In the genomic region with DNA sequence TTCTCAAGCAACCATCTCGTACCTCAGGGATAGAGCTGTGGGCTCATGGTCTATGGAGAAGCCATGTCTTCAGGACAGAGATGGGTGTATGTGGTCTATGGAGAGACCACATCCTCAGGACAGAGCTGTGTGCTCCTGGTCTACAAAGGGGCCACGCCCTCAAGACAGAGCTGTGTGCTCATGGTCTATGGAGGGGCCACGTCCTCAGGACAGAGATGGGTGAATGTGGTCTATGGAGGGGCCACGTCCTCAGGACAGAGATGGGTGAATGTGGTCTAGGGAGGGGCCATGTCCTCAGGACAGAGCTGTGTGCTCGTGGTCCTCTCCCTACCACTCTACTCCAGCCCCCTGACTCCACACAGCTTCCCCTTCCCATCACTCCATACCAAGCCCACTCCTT, we compare ENCODE assay signal across 26 cellular contexts.
DNase-seq lines count a peak whose midpoint lies in the region; ATAC-seq, FAIRE-seq and TF ChIP-seq lines count a peak whose summit lies in the region.
"Had no signal": no experiment of that assay in that cellular context is flagged by ENCODE, and none has a peak within 500 bp of the region (broad histone marks: within the 10 kb centered on the region; RNA-seq: fewer than 3 reads in every experiment).

No MANE protein-coding gene starts in this region.

- H3K9me3 Mint-ChIP-seq in activated T-helper 17 cell treated with anti-CD3 and anti-CD28 coated beads, Interleukin-2, amount 50 U/mL, for 72 hours, result no peaks in the 10 kb centered on the region
- H3K9me3 Mint-ChIP-seq in neural progenitor cell (no peaks in the 10 kb centered on the region), osteocyte (ENCODE audit: unreplicated experiment) (no peaks in the 10 kb centered on the region)
- no peaks in the 10 kb centered on the region for H3K9me3 Mint-ChIP-seq in activated CD4-positive, alpha-beta T cell treated with anti-CD3 and anti-CD28 coated beads, Interleukin-2, amount 10 ng/mL, durations not matched to agents 24 days and 14 days
- H3K9me3 Mint-ChIP-seq: CD8-positive, alpha-beta T cell had no signal

- intact Hi-C loops in upper lobe of right lung (cut with DNase I), result no loop called here
- intact Hi-C loops in activated CD4-positive, alpha-beta T cell treated with anti-CD3 and anti-CD28 coated beads, Interleukin-2, amount 10 ng/mL, durations not matched to agents 24 days and 14 days (cut with micrococcal nuclease), result no loop called here

- no peaks in the 10 kb centered on the region for H3K27me3 Mint-ChIP-seq in activated T-helper 17 cell treated with anti-CD3 and anti-CD28 coated beads, Interleukin-2, amount 50 U/mL, for 72 hours
- H3K27me3 Mint-ChIP-seq in neural progenitor cell (ENCODE audit: insufficient read depth, low read depth) (peaks cover 12% of the 10 kb centered on the region), osteocyte (ENCODE audit: unreplicated experiment) (peaks cover 8% of the 10 kb centered on the region)
- H3K27me3 Mint-ChIP-seq in activated CD4-positive, alpha-beta T cell treated with anti-CD3 and anti-CD28 coated beads, Interleukin-2, amount 10 ng/mL, durations not matched to agents 24 days and 14 days, result no peaks in the 10 kb centered on the region

- no peak overlapping the region for H3K9ac ChIP-seq in neural progenitor cell
- H3K9ac ChIP-seq: GM23248 had no signal

- H3K27ac ChIP-seq in neural progenitor cell (no peak overlapping the region), upper lobe of right lung (no peak overlapping the region)
- H3K27ac ChIP-seq: A549, C4-2B, GM23248, PC-9, SJSA1 had no signal

- no peaks in the 10 kb centered on the region for H3K9me3 ChIP-seq in neural progenitor cell (ENCODE audit: low read depth)
- H3K9me3 ChIP-seq in upper lobe of right lung, result no peaks in the 10 kb centered on the region
- H3K9me3 ChIP-seq: A549, Caco-2, MG63, SJSA1 had no signal

- H3K4me1 Mint-ChIP-seq in activated T-helper 17 cell treated with anti-CD3 and anti-CD28 coated beads, Interleukin-2, amount 50 U/mL, for 72 hours, result no peaks in the 10 kb centered on the region
- H3K4me1 Mint-ChIP-seq in neural progenitor cell (peaks cover 16% of the 10 kb centered on the region), osteocyte (ENCODE audit: unreplicated experiment) (no peaks in the 10 kb centered on the region)
- no peaks in the 10 kb centered on the region for H3K4me1 Mint-ChIP-seq in activated CD4-positive, alpha-beta T cell treated with anti-CD3 and anti-CD28 coated beads, Interleukin-2, amount 10 ng/mL, durations not matched to agents 24 days and 14 days

- FAIRE-seq in GM12892 (lab: Jason Lieb, UNC), result peak; percentile 30
- FAIRE-seq: A549, G401.6 had no signal

- H3K36me3 Mint-ChIP-seq in activated T-helper 17 cell treated with anti-CD3 and anti-CD28 coated beads, Interleukin-2, amount 50 U/mL, for 72 hours (ENCODE audit: low read depth), result no peaks in the 10 kb centered on the region
- H3K36me3 Mint-ChIP-seq in neural progenitor cell, result no peaks in the 10 kb centered on the region
- no peaks in the 10 kb centered on the region for H3K36me3 Mint-ChIP-seq in osteocyte (ENCODE audit: unreplicated experiment)
- H3K36me3 Mint-ChIP-seq in activated CD4-positive, alpha-beta T cell treated with anti-CD3 and anti-CD28 coated beads, Interleukin-2, amount 10 ng/mL, durations not matched to agents 24 days and 14 days (ENCODE audit: low read depth), result no peaks in the 10 kb centered on the region
- H3K36me3 Mint-ChIP-seq: CD8-positive, alpha-beta T cell had no signal

- H3K4me3 Mint-ChIP-seq in activated T-helper 17 cell treated with anti-CD3 and anti-CD28 coated beads, Interleukin-2, amount 50 U/mL, for 72 hours, result no peak overlapping the region
- no peak overlapping the region for H3K4me3 Mint-ChIP-seq in neural progenitor cell
- no peak overlapping the region for H3K4me3 Mint-ChIP-seq in osteocyte (ENCODE audit: unreplicated experiment)
- H3K4me3 Mint-ChIP-seq in activated CD4-positive, alpha-beta T cell treated with anti-CD3 and anti-CD28 coated beads, Interleukin-2, amount 10 ng/mL, durations not matched to agents 24 days and 14 days, result no peak overlapping the region
- H3K4me3 Mint-ChIP-seq: CD8-positive, alpha-beta T cell had no signal

- H3K4me3 ChIP-seq in neural progenitor cell, result no peak overlapping the region
- H3K4me3 ChIP-seq in upper lobe of right lung, result no peak overlapping the region
- H3K4me3 ChIP-seq: A549, GM23248, MG63, PC-9, SJSA1 had no signal

- H3K4me1 ChIP-seq in neural progenitor cell (no peaks in the 10 kb centered on the region), upper lobe of right lung (no peaks in the 10 kb centered on the region)
- H3K4me1 ChIP-seq: A549, Caco-2, SJSA1 had no signal

- no peaks in the 10 kb centered on the region for H3K79me2 ChIP-seq in neural progenitor cell (ENCODE audit: low read depth)

- H3F3A ChIP-seq in neural progenitor cell (ENCODE audit: low read depth), result no peaks in the 10 kb centered on the region

- H3K36me3 ChIP-seq in neural progenitor cell (no peaks in the 10 kb centered on the region), upper lobe of right lung (no peaks in the 10 kb centered on the region)
- H3K36me3 ChIP-seq: MG63, SJSA1 had no signal

- no peak for TF ChIP-seq POLR2A in GM12892 (IDR thresholded peaks at IDR 0.05; ENCODE audit: low read depth, low read length)

- H2AFZ ChIP-seq in neural progenitor cell (replicated peaks), result no peak overlapping the region
- H2AFZ ChIP-seq: GM23248, PC-9 had no signal

- H4K20me1 ChIP-seq in neural progenitor cell (ENCODE audit: low read depth), result no peaks in the 10 kb centered on the region

- DNase-seq in GM12892 (ENCODE audit: insufficient read length) (no peak), neural progenitor cell (ENCODE audit: low spot score) (no peak), upper lobe of right lung (peak; percentile 11), SIG-M5 (lab: John Stamatoyannopoulos, UW) (no peak), osteocyte (ENCODE audit: extremely low spot score, unreplicated experiment) (no peak)
- DNase-seq in activated CD4-positive, alpha-beta T cell treated with anti-CD3 and anti-CD28 coated beads, Interleukin-2, amount 10 ng/mL, durations not matched to agents 24 days and 14 days, result no peak
- DNase-seq: AML-193; CD8-positive, alpha-beta T cell; GM23248; H7; KG1; MG63; NCI-H1048; NCI-H1417; NCI-H1694; NCI-H2081; NCI-H2227 treated with DMSO at 0.1 percent for 48 hours; NCI-H526 treated with DMSO at 0.1 percent for 48 hours; PC-9 had no signal

- no peak overlapping the region for H3K27ac Mint-ChIP-seq in activated T-helper 17 cell treated with anti-CD3 and anti-CD28 coated beads, Interleukin-2, amount 50 U/mL, for 72 hours
- H3K27ac Mint-ChIP-seq in neural progenitor cell (peak overlapping the region; percentile 42), osteocyte (ENCODE audit: unreplicated experiment) (no peak overlapping the region)
- no peak overlapping the region for H3K27ac Mint-ChIP-seq in activated CD4-positive, alpha-beta T cell treated with anti-CD3 and anti-CD28 coated beads, Interleukin-2, amount 10 ng/mL, durations not matched to agents 24 days and 14 days
- H3K27ac Mint-ChIP-seq: CD8-positive, alpha-beta T cell had no signal

- no peak for TF ChIP-seq CTCF in neural progenitor cell (IDR thresholded peaks at IDR 0.05)
- no peak for TF ChIP-seq CTCF in upper lobe of right lung (IDR thresholded peaks at IDR 0.05)
- TF ChIP-seq CTCF in osteocyte (IDR thresholded peaks at IDR 0.05), result no peak

- H3K27me3 ChIP-seq in neural progenitor cell (no peaks in the 10 kb centered on the region), upper lobe of right lung (no peaks in the 10 kb centered on the region)

- peak; percentile 31 for ATAC-seq in activated T-helper 17 cell treated with anti-CD3 and anti-CD28 coated beads, Interleukin-2, amount 50 U/mL, for 72 hours (replicated peaks)
- peak; percentile 10 for ATAC-seq in upper lobe of right lung
- ATAC-seq: A549; CD8-positive, alpha-beta T cell; Right ventricle myocardium inferior had no signal

- no peak overlapping the region for H3K4me2 ChIP-seq in neural progenitor cell
- H3K4me2 ChIP-seq: A549, PC-9 had no signal
